ENCODE assay signal across 8 cellular contexts in genomic region chr12:50057896-50058670, GRCh38. TPM values are rescaled to one million over a fixed set of nuclear protein-coding genes. Genes with fewer than 3 reads are reported as not detected.
DNase-seq lines count a peak whose midpoint lies in the region; TF ChIP-seq lines count a peak whose summit lies in the region.

No MANE protein-coding gene starts in this region.

- no peaks in the 10 kb centered on the region for H3K9me3 ChIP-seq in tibial artery

- no peaks in the 10 kb centered on the region for H3K9me3 Mint-ChIP-seq in activated T-helper 2 cell treated with anti-CD3 and anti-CD28 coated beads, Interferon-gamma antibody, Interleukin-2, Interleukin-4, amounts not matched to agents 10 μg/mL and 5 μg/mL and 100 μg/mL, durations not matched to agents 14 hours and 24 hours and 36 hours

- DNase-seq in activated T-cell treated with anti-CD3 and anti-CD28 coated beads, Interleukin-2, amount 50 U/mL, for 1 hour = peak; percentile 29
- DNase-seq in activated T-cell treated with anti-CD3 and anti-CD28 coated beads for 4 hours = no peak
- DNase-seq in activated T-helper 2 cell treated with anti-CD3 and anti-CD28 coated beads, Interferon-gamma antibody, Interleukin-2, Interleukin-4, amounts not matched to agents 10 μg/mL and 5 μg/mL and 100 μg/mL, durations not matched to agents 14 hours and 24 hours and 36 hours (ENCODE audit: low spot score) = no peak
- DNase-seq in kidney epithelial cell (ENCODE audit: low read depth) = no peak
- no peak for DNase-seq in tibial artery
- DNase-seq in OCI-M1 (lab: John Stamatoyannopoulos, UW) = no peak
- DNase-seq in foreskin melanocyte = no peak
- DNase-seq in MV-4-11 (lab: John Stamatoyannopoulos, UW) = no peak

- H3K4me3 ChIP-seq in kidney epithelial cell (ENCODE audit: low read depth, low read length) = peak overlapping the region; percentile 44
- H3K4me3 ChIP-seq in tibial artery = peak overlapping the region; percentile 57 to 78

- peaks cover 14% of the 10 kb centered on the region for H3K27me3 ChIP-seq in kidney epithelial cell (ENCODE audit: control insufficient read depth, insufficient read depth, low read length)
- peaks cover 0 to 28% of the 10 kb centered on the region in 2 donors for H3K27me3 ChIP-seq in tibial artery

- intact Hi-C loops in activated T-helper 2 cell treated with anti-CD3 and anti-CD28 coated beads, Interferon-gamma antibody, Interleukin-2, Interleukin-4, amounts not matched to agents 10 μg/mL and 5 μg/mL and 100 μg/mL, durations not matched to agents 14 hours and 24 hours and 36 hours (cut with micrococcal nuclease) = no loop called here
- intact Hi-C loops in tibial artery (cut with DNase I; ENCODE audit: low total_unique reads) = loop anchor here (5.0 kb wide), 1 partner anchor 91 kb away; no protein-coding TSS in a partner anchor

- H3K36me3 Mint-ChIP-seq in activated T-helper 2 cell treated with anti-CD3 and anti-CD28 coated beads, Interferon-gamma antibody, Interleukin-2, Interleukin-4, amounts not matched to agents 10 μg/mL and 5 μg/mL and 100 μg/mL, durations not matched to agents 14 hours and 24 hours and 36 hours (ENCODE audit: low read depth) = peaks cover 19% of the 10 kb centered on the region

- peak overlapping the region in 1 of 2 donors; percentile 45 for H3K27ac ChIP-seq in tibial artery

- no peak for TF ChIP-seq CTCF in kidney epithelial cell (IDR thresholded peaks at IDR 0.05; ENCODE audit: insufficient read depth, low read length, poor library complexity, severe bottlenecking)
- no peak for TF ChIP-seq CTCF in tibial artery (IDR thresholded peaks at IDR 0.05)

- peaks cover 0 to 27% (median 25%) of the 10 kb centered on the region in 4 donors for H3K4me1 ChIP-seq in tibial artery

- peak overlapping the region; percentile 66 for H3K4me3 Mint-ChIP-seq in activated T-helper 2 cell treated with anti-CD3 and anti-CD28 coated beads, Interferon-gamma antibody, Interleukin-2, Interleukin-4, amounts not matched to agents 10 μg/mL and 5 μg/mL and 100 μg/mL, durations not matched to agents 14 hours and 24 hours and 36 hours (ENCODE audit: low read depth)

- no peak overlapping the region for H3K27ac Mint-ChIP-seq in activated T-helper 2 cell treated with anti-CD3 and anti-CD28 coated beads, Interferon-gamma antibody, Interleukin-2, Interleukin-4, amounts not matched to agents 10 μg/mL and 5 μg/mL and 100 μg/mL, durations not matched to agents 14 hours and 24 hours and 36 hours

- H3K27me3 Mint-ChIP-seq in activated T-helper 2 cell treated with anti-CD3 and anti-CD28 coated beads, Interferon-gamma antibody, Interleukin-2, Interleukin-4, amounts not matched to agents 10 μg/mL and 5 μg/mL and 100 μg/mL, durations not matched to agents 14 hours and 24 hours and 36 hours (ENCODE audit: low read depth) = peaks cover 18% of the 10 kb centered on the region

- H3K36me3 ChIP-seq in kidney epithelial cell (ENCODE audit: control insufficient read depth, insufficient read depth, low read length) (no peaks in the 10 kb centered on the region), tibial artery (no peaks in the 10 kb centered on the region)

- peaks cover 36% of the 10 kb centered on the region for H3K4me1 Mint-ChIP-seq in activated T-helper 2 cell treated with anti-CD3 and anti-CD28 coated beads, Interferon-gamma antibody, Interleukin-2, Interleukin-4, amounts not matched to agents 10 μg/mL and 5 μg/mL and 100 μg/mL, durations not matched to agents 14 hours and 24 hours and 36 hours (ENCODE audit: low read depth)

RNA-seq across cellular contexts. Expression of gene ASIC1, which starts 0.7 kb away (rescaled TPM):
- total RNA-seq in activated T-helper 2 cell treated with anti-CD3 and anti-CD28 coated beads, Interferon-gamma antibody, Interleukin-2, Interleukin-4, amounts not matched to agents 10 μg/mL and 5 μg/mL and 100 μg/mL, durations not matched to agents 14 hours and 24 hours and 36 hours = 20.4 and 20.7 TPM in 2 replicates
- total RNA-seq in kidney epithelial cell = 0.75 and 3.6 TPM in 2 replicates

RNA-seq across cellular contexts. Expression of gene SMARCD1, which starts 27.1 kb away (rescaled TPM):
- 71.5 and 76.8 TPM in 2 replicates for total RNA-seq in activated T-helper 2 cell treated with anti-CD3 and anti-CD28 coated beads, Interferon-gamma antibody, Interleukin-2, Interleukin-4, amounts not matched to agents 10 μg/mL and 5 μg/mL and 100 μg/mL, durations not matched to agents 14 hours and 24 hours and 36 hours
- total RNA-seq in kidney epithelial cell = 133 and 165 TPM in 2 replicates

RNA-seq across cellular contexts. Expression of gene RACGAP1, which starts 32.8 kb away (rescaled TPM):
- 77.8 and 82.8 TPM in 2 replicates for total RNA-seq in activated T-helper 2 cell treated with anti-CD3 and anti-CD28 coated beads, Interferon-gamma antibody, Interleukin-2, Interleukin-4, amounts not matched to agents 10 μg/mL and 5 μg/mL and 100 μg/mL, durations not matched to agents 14 hours and 24 hours and 36 hours
- 12.1 and 12.3 TPM in 2 replicates for total RNA-seq in kidney epithelial cell

RNA-seq across cellular contexts. Expression of gene GPD1, which starts 45.7 kb away (rescaled TPM):
- total RNA-seq in activated T-helper 2 cell treated with anti-CD3 and anti-CD28 coated beads, Interferon-gamma antibody, Interleukin-2, Interleukin-4, amounts not matched to agents 10 μg/mL and 5 μg/mL and 100 μg/mL, durations not matched to agents 14 hours and 24 hours and 36 hours = 0.76 and 0.87 TPM in 2 replicates
- total RNA-seq in kidney epithelial cell = 0.04 and 0.14 TPM in 2 replicates

RNA-seq across cellular contexts. Expression of gene COX14, which starts 54.0 kb away (rescaled TPM):
- 38.1 and 43.5 TPM in 2 replicates for total RNA-seq in activated T-helper 2 cell treated with anti-CD3 and anti-CD28 coated beads, Interferon-gamma antibody, Interleukin-2, Interleukin-4, amounts not matched to agents 10 μg/mL and 5 μg/mL and 100 μg/mL, durations not matched to agents 14 hours and 24 hours and 36 hours
- 35.5 and 53.7 TPM in 2 replicates for total RNA-seq in kidney epithelial cell
